1 cellular context compared by ENCODE assay signal in genomic region chr9:94906713-94907112, GRCh38.
TF ChIP-seq lines count a peak whose summit lies in the region.

No MANE protein-coding gene starts in this region.

TF ChIP-seq in HepG2, 621 proteins besides CTCF, POLR2A, EP300 and RAD21 (continued from another document):
- peak; percentile 52; the same call in 1 of the 2 replicates for TF ChIP-seq PAXIP1 (CRISPR knock-in tag; conservative IDR thresholded peaks at IDR 0.05)
- TF ChIP-seq HNF4A (CRISPR knock-in tag; IDR thresholded peaks at IDR 0.05), result peak; percentile 39; the same call in 1 of the 2 replicates
- TF ChIP-seq GATAD2A (CRISPR knock-in tag; IDR thresholded peaks at IDR 0.05), result 0 out of 2 replicates have a peak, but pooled peaks have one; percentile 24
- TF ChIP-seq SPEN (CRISPR knock-in tag; IDR thresholded peaks at IDR 0.05; ENCODE audit: low read depth), result 0 out of 2 replicates have a peak, but pooled peaks have one; percentile 33
- TF ChIP-seq FOXP4 (CRISPR knock-in tag; IDR thresholded peaks at IDR 0.05), result peak; percentile 50; the same call in 1 of the 2 replicates
- no peak for TF ChIP-seq ZBTB25 (CRISPR knock-in tag; IDR thresholded peaks at IDR 0.05)
- TF ChIP-seq TFAP4 (IDR thresholded peaks at IDR 0.05; ENCODE audit: borderline replicate concordance, low read depth), result peak; percentile 24; the same call in 1 of the 2 replicates
- 0 out of 2 replicates have a peak, but pooled peaks have one; percentile 16 for TF ChIP-seq ZNF598 (CRISPR knock-in tag; IDR thresholded peaks at IDR 0.05; ENCODE audit: borderline replicate concordance)
- TF ChIP-seq ZNF788 (CRISPR knock-in tag; IDR thresholded peaks at IDR 0.05; ENCODE audit: borderline replicate concordance), result peak; percentile 36; the same call in 1 of the 2 replicates
- 0 out of 2 replicates have a peak, but pooled peaks have one; percentile 25 for TF ChIP-seq ZSCAN31 (CRISPR knock-in tag; IDR thresholded peaks at IDR 0.05; ENCODE audit: low read depth)
- TF ChIP-seq TBX2 (CRISPR knock-in tag; IDR thresholded peaks at IDR 0.05; ENCODE audit: borderline replicate concordance), result peak; percentile 58; the same call in 1 of the 2 replicates
- TF ChIP-seq NR2F6 (IDR thresholded peaks at IDR 0.05), result no peak
- 0 out of 2 replicates have a peak, but pooled peaks have one; percentile 23 for TF ChIP-seq NR2F6 (CRISPR knock-in tag; IDR thresholded peaks at IDR 0.05)
- TF ChIP-seq CEBPG (CRISPR knock-in tag; IDR thresholded peaks at IDR 0.05), result 0 out of 2 replicates have a peak, but pooled peaks have one; percentile 4
- peak; percentile 50; the same call in 1 of the 2 replicates for TF ChIP-seq ZNF772 (CRISPR knock-in tag; IDR thresholded peaks at IDR 0.05)
- 0 out of 2 replicates have a peak, but pooled peaks have one; percentile 25 for TF ChIP-seq ZNF329 (CRISPR knock-in tag; IDR thresholded peaks at IDR 0.05; ENCODE audit: low read depth)
- peak; percentile 2; the same call in 1 of the 2 replicates for TF ChIP-seq ZNF687 (CRISPR knock-in tag; IDR thresholded peaks at IDR 0.05)
- peak; percentile 39; the same call in 1 of the 2 replicates for TF ChIP-seq MED1 (CRISPR knock-in tag; IDR thresholded peaks at IDR 0.05)
- no peak for TF ChIP-seq FOXP1 (IDR thresholded peaks at IDR 0.05)
- peak; percentile 55 for TF ChIP-seq FOXP1 (CRISPR knock-in tag; IDR thresholded peaks at IDR 0.05)
- TF ChIP-seq CCAR2 (optimal IDR thresholded peaks at IDR 0.05; ENCODE audit: low read depth, low read length), result no peak
- TF ChIP-seq ZMYM3 (CRISPR knock-in tag; IDR thresholded peaks at IDR 0.05), result peak; percentile 53; the same call in 1 of the 2 replicates
- peak; percentile 45; the same call in 1 of the 2 replicates for TF ChIP-seq ETV5 (CRISPR knock-in tag; IDR thresholded peaks at IDR 0.05; ENCODE audit: borderline replicate concordance)
- TF ChIP-seq SP5 (CRISPR knock-in tag; IDR thresholded peaks at IDR 0.05; ENCODE audit: borderline replicate concordance, low read depth), result no peak
- TF ChIP-seq HOXA3 (CRISPR knock-in tag; IDR thresholded peaks at IDR 0.05), result peak; percentile 11; the same call in 1 of the 2 replicates
- no peak for TF ChIP-seq NFE2 (CRISPR knock-in tag; IDR thresholded peaks at IDR 0.05)
- peak; percentile 58; the same call in 1 of the 2 replicates for TF ChIP-seq SALL1 (CRISPR knock-in tag; IDR thresholded peaks at IDR 0.05)
- TF ChIP-seq MXI1 (IDR thresholded peaks at IDR 0.05; ENCODE audit: borderline replicate concordance, low read depth, low read length), result no peak
- TF ChIP-seq ZNF558 (CRISPR knock-in tag; IDR thresholded peaks at IDR 0.05; ENCODE audit: borderline replicate concordance), result no peak
- TF ChIP-seq MIXL1 (CRISPR knock-in tag; IDR thresholded peaks at IDR 0.05), result 0 out of 2 replicates have a peak, but pooled peaks have one; percentile 36
- 0 out of 2 replicates have a peak, but pooled peaks have one; percentile 13 for TF ChIP-seq HDAC2 (CRISPR knock-in tag; IDR thresholded peaks at IDR 0.05)
- TF ChIP-seq ZNF644 (CRISPR knock-in tag; IDR thresholded peaks at IDR 0.05; ENCODE audit: low read depth), result peak; percentile 49; the same call in 1 of the 2 replicates
- no peak for TF ChIP-seq SOX6 (IDR thresholded peaks at IDR 0.05)
- TF ChIP-seq SOX6 (CRISPR knock-in tag; IDR thresholded peaks at IDR 0.05), result peak; percentile 13; the same call in 1 of the 2 replicates
- TF ChIP-seq MTF2 (CRISPR knock-in tag; IDR thresholded peaks at IDR 0.05; ENCODE audit: borderline replicate concordance), result no peak
- no peak for TF ChIP-seq HNRNPK (IDR thresholded peaks at IDR 0.05; ENCODE audit: low read depth, low read length, poor library complexity, severe bottlenecking)
- no peak for TF ChIP-seq SSRP1 (CRISPR knock-in tag; IDR thresholded peaks at IDR 0.05)
